19 cellular contexts compared by ENCODE assay signal in genomic region chr12:2373307-2373706, GRCh38.
DNase-seq lines count a peak whose midpoint lies in the region; ATAC-seq and TF ChIP-seq lines count a peak whose summit lies in the region.
"Had no signal": no experiment of that assay in that cellular context is flagged by ENCODE, and none has a peak within 500 bp of the region (broad histone marks: within the 10 kb centered on the region; RNA-seq: fewer than 3 reads in every experiment).

No MANE protein-coding gene starts in this region.

- TF ChIP-seq CTCF in endodermal cell (conservative IDR thresholded peaks at IDR 0.05) (no peak), neural cell (IDR thresholded peaks at IDR 0.05; ENCODE audit: poor library complexity, severe bottlenecking) (no peak), thoracic aorta (IDR thresholded peaks at IDR 0.05) (no peak), GM13976 (IDR thresholded peaks at IDR 0.05; ENCODE audit: borderline replicate concordance, control extremely low read depth, extremely low read depth, insufficient read depth, missing control alignments) (no peak)

- H3K79me2 ChIP-seq in neural cell (replicated peaks; ENCODE audit: insufficient read depth, low read length) = no peaks in the 10 kb centered on the region

- no peaks in the 10 kb centered on the region for H3K4me1 ChIP-seq in endodermal cell (ENCODE audit: control insufficient read depth, insufficient read depth, low read length)
- peaks cover 8 to 71% of the 10 kb centered on the region in 2 donors for H3K4me1 ChIP-seq in thoracic aorta (ENCODE audit: control insufficient read depth in 1 of 2, low read depth in 2 of 2)
- H3K4me1 ChIP-seq: Caco-2 had no signal

- peak; percentile 50 to 55 for ATAC-seq in left cardiac atrium
- ATAC-seq in thoracic aorta (ENCODE audit: insufficient number of reproducible peaks, low FRiP score, low read depth) = no peak
- ATAC-seq in HG02642 (IDR thresholded peaks at IDR 0.05; ENCODE audit: poor library complexity, unreplicated experiment) = no peak
- no peak for ATAC-seq in GM21515 (IDR thresholded peaks at IDR 0.05; ENCODE audit: unreplicated experiment)
- ATAC-seq: GM23338, K562, PC-3 had no signal

- H3K4me3 Mint-ChIP-seq in endodermal cell = no peak overlapping the region
- H3K4me3 Mint-ChIP-seq: GM23338, H9 had no signal

- H3K27me3 ChIP-seq in endodermal cell (ENCODE audit: control insufficient read depth, insufficient read depth, low read length, poor library complexity, severe bottlenecking) (no peaks in the 10 kb centered on the region), neural cell (ENCODE audit: insufficient read depth, low read depth, low read length) (no peaks in the 10 kb centered on the region), thoracic aorta (replicated peaks; ENCODE audit: insufficient read depth) (no peaks in the 10 kb centered on the region), MG63 (no peaks in the 10 kb centered on the region)

- H3K9me3 Mint-ChIP-seq in endodermal cell = no peaks in the 10 kb centered on the region
- H3K9me3 Mint-ChIP-seq: GM23338, H9 had no signal

- H3K36me3 Mint-ChIP-seq in endodermal cell (ENCODE audit: low read depth) = no peaks in the 10 kb centered on the region
- H3K36me3 Mint-ChIP-seq: CD4-positive, alpha-beta memory T cell had no signal

- H3K4me2 ChIP-seq in neural cell (ENCODE audit: low read length) = no peak overlapping the region
- H3K4me2 ChIP-seq: GM23338 had no signal

- no peak for TF ChIP-seq EP300 in neural cell (conservative IDR thresholded peaks at IDR 0.05; ENCODE audit: poor library complexity, severe bottlenecking)

- H3K36me3 ChIP-seq in endodermal cell (ENCODE audit: control insufficient read depth, insufficient read depth, low read length) (no peaks in the 10 kb centered on the region), neural cell (ENCODE audit: insufficient read depth, low read length) (no peaks in the 10 kb centered on the region), thoracic aorta (no peaks in the 10 kb centered on the region), MG63 (no peaks in the 10 kb centered on the region)

- H3K4me1 Mint-ChIP-seq in endodermal cell = peaks cover 15% of the 10 kb centered on the region

- H2AFZ ChIP-seq in neural cell (ENCODE audit: low read depth, low read length) = no peak overlapping the region
- H2AFZ ChIP-seq: GM23338 had no signal

- no peaks in the 10 kb centered on the region for H3F3A ChIP-seq in neural cell (ENCODE audit: insufficient read depth, low read length, poor library complexity, severe bottlenecking)

- intact Hi-C loops in left cardiac atrium (cut with DNase I) = no loop called here

- no peaks in the 10 kb centered on the region for H3K9me2 ChIP-seq in neural cell (ENCODE audit: insufficient read depth, low read length)

- H3K4me3 ChIP-seq in endodermal cell (ENCODE audit: low read length) (no peak overlapping the region), neural cell (ENCODE audit: low read length) (peak overlapping the region; percentile 42), thoracic aorta (no peak overlapping the region), MG63 (no peak overlapping the region)
- H3K4me3 ChIP-seq: GM23338, K562 had no signal

- H3K27ac ChIP-seq in endodermal cell (ENCODE audit: low read depth, low read length) (no peak overlapping the region), neural cell (ENCODE audit: low read length) (peak overlapping the region; percentile 81), thoracic aorta (peak overlapping the region; percentile 4 to 19)

- in situ Hi-C loops in GM13976 (cut with MboI; ENCODE audit: low sequenced_read_pairs, unreplicated experiment) = no loop called here

- peaks cover 2% of the 10 kb centered on the region for H3K27me3 Mint-ChIP-seq in endodermal cell (ENCODE audit: insufficient read depth)

- 95 to 96% methylated on average over 7 to 8 of the region's 8 CpGs for WGBS in endodermal cell (ENCODE audit: insufficient coverage in 1 of 2, insufficient read length in 1 of 2), 2 experiments

- H4K20me1 ChIP-seq in neural cell (ENCODE audit: insufficient read depth) = no peaks in the 10 kb centered on the region

- H3K9ac ChIP-seq in endodermal cell (ENCODE audit: extremely low read depth, low read length, poor library complexity, severe bottlenecking) (no peak overlapping the region), neural cell (ENCODE audit: low read length) (no peak overlapping the region)

- H3K9me3 ChIP-seq in endodermal cell (ENCODE audit: control insufficient read depth, low read length) (no peaks in the 10 kb centered on the region), neural cell (ENCODE audit: low read length) (no peaks in the 10 kb centered on the region), thoracic aorta (no peaks in the 10 kb centered on the region), MG63 (no peaks in the 10 kb centered on the region)
- H3K9me3 ChIP-seq: Caco-2 had no signal

- no peak for TF ChIP-seq RAD21 in neural cell (conservative IDR thresholded peaks at IDR 0.05)

- H3K27ac Mint-ChIP-seq in endodermal cell = no peak overlapping the region
- H3K27ac Mint-ChIP-seq: CD4-positive, alpha-beta memory T cell; GM23338; H9 had no signal

- peak; percentile 41 for DNase-seq in endodermal cell
- DNase-seq in left cardiac atrium = no peak
- no peak for DNase-seq in thoracic aorta (ENCODE audit: low spot score)
- no peak for DNase-seq in GM13976 (ENCODE audit: low spot score)
- no peak for DNase-seq in MG63
- DNase-seq: Caco-2; CD4-positive, alpha-beta memory T cell; H9; NCI-H2029; NCI-H524 treated with DMSO at 0.1 percent for 48 hours; NCI-H82; NK-92 treated with Interleukin-12 subunit alpha and Interleukin-12 subunit beta, amount 100 ng/mL, for 24 hours; PC-3; SHP77 treated with DMSO at 0.1 percent for 48 hours had no signal

TF ChIP-seq in neural cell, 6 proteins besides CTCF, POLR2A, EP300 and RAD21:
- no peak for TF ChIP-seq POLR2AphosphoS5 (IDR thresholded peaks at IDR 0.05)
- no peak for TF ChIP-seq TAF1 (IDR thresholded peaks at IDR 0.05; ENCODE audit: low read depth)
- no peak for TF ChIP-seq SMC3 (conservative IDR thresholded peaks at IDR 0.05; ENCODE audit: poor library complexity)
- no peak for TF ChIP-seq REST (IDR thresholded peaks at IDR 0.05; ENCODE audit: borderline replicate concordance)
- TF ChIP-seq EZH2 (IDR thresholded peaks at IDR 0.05; ENCODE audit: borderline replicate concordance, insufficient read depth, low read length, poor library complexity, severe bottlenecking) = no peak
- TF ChIP-seq MXI1 (conservative IDR thresholded peaks at IDR 0.05; ENCODE audit: poor library complexity, severe bottlenecking) = no peak
TF ChIP-seq in neural cell: peak in this region for 0.

Comparison
In these comparisons a context has a peak if more than half of its experiments do, and no peak if none do; other contexts are left out.
1. ATAC-seq: peak in left cardiac atrium (2 of 2); none in thoracic aorta (single experiment), HG02642 (single experiment) and GM21515 (single experiment).